ENCODE assay signal across 23 cellular contexts in genomic region chr16:88369447-88370008, GRCh38. TPM values are rescaled to one million over a fixed set of nuclear protein-coding genes. Genes with fewer than 3 reads are reported as not detected.
DNase-seq lines count a peak whose midpoint lies in the region; ATAC-seq and TF ChIP-seq lines count a peak whose summit lies in the region.
"Had no signal": no experiment of that assay in that cellular context is flagged by ENCODE, and none has a peak within 500 bp of the region (broad histone marks: within the 10 kb centered on the region; RNA-seq: fewer than 3 reads in every experiment).

No MANE protein-coding gene starts in this region.

- no peak overlapping the region for H3K18ac ChIP-seq in IMR-90 (ENCODE audit: low read depth, low read length)
- no peak overlapping the region for H3K18ac ChIP-seq in neuronal stem cell (ENCODE audit: low read length)

- H3K36me3 ChIP-seq in IMR-90 (ENCODE audit: control insufficient read depth, insufficient read depth, low read length) = no peaks in the 10 kb centered on the region
- H3K36me3 ChIP-seq in right lobe of liver = no peaks in the 10 kb centered on the region
- H3K36me3 ChIP-seq in neuronal stem cell (replicated peaks in 1 of 2; ENCODE audit: control insufficient read depth in 2 of 2, insufficient read depth in 2 of 2, low read length in 2 of 2) = no peaks in the 10 kb centered on the region
- no peaks in the 10 kb centered on the region for H3K36me3 ChIP-seq in Karpas-422 (ENCODE audit: insufficient read depth, low read length)
- no peaks in the 10 kb centered on the region for H3K36me3 ChIP-seq in esophagus squamous epithelium
- H3K36me3 ChIP-seq: BE2C, HAP-1 had no signal

- no peak overlapping the region for H4K5ac ChIP-seq in IMR-90 (ENCODE audit: low read depth, low read length)

- H3K27ac ChIP-seq in IMR-90 (ENCODE audit: insufficient read depth, low read length) (no peak overlapping the region), right lobe of liver (no peak overlapping the region), neuronal stem cell (replicated peaks; ENCODE audit: low read length) (no peak overlapping the region), Karpas-422 (ENCODE audit: low read length) (no peak overlapping the region), esophagus squamous epithelium (no peak overlapping the region)
- H3K27ac ChIP-seq: A549 had no signal

- H3K9me2 ChIP-seq in Karpas-422 (replicated peaks; ENCODE audit: insufficient read depth, low read length) = no peaks in the 10 kb centered on the region
- H3K9me2 ChIP-seq: SK-N-SH had no signal

- H3K27me3 Mint-ChIP-seq in CD14-positive monocyte (ENCODE audit: low read depth in 3 of 3) = peaks cover 2 to 7% (median 6%) of the 10 kb centered on the region in 3 donors
- H3K27me3 Mint-ChIP-seq: CD4-positive, CD25-positive, alpha-beta regulatory T cell had no signal

- H4K91ac ChIP-seq in IMR-90 (ENCODE audit: insufficient read depth, low read depth, low read length) (no peak overlapping the region), neuronal stem cell (ENCODE audit: low read depth, low read length, poor library complexity) (no peak overlapping the region)

- no peaks in the 10 kb centered on the region for H3K4me1 Mint-ChIP-seq in CD14-positive monocyte
- H3K4me1 Mint-ChIP-seq: CD4-positive, CD25-positive, alpha-beta regulatory T cell; GM23338 had no signal

- no peaks in the 10 kb centered on the region; the same call in 1 of the 2 replicates for H3K27me3 ChIP-seq in IMR-90 (ENCODE audit: control insufficient read depth, insufficient read depth, low read length)
- H3K27me3 ChIP-seq in right lobe of liver = no peaks in the 10 kb centered on the region
- peaks cover 0 to under 1% (median 0%) of the 10 kb centered on the region in 3 experiments for H3K27me3 ChIP-seq in neuronal stem cell (ENCODE audit: control insufficient read depth in 3 of 3, insufficient read depth in 3 of 3, low read depth in 1 of 3, low read length in 3 of 3)
- H3K27me3 ChIP-seq in Karpas-422 (ENCODE audit: low read length) = no peaks in the 10 kb centered on the region
- H3K27me3 ChIP-seq in esophagus squamous epithelium = peaks cover 0 to 24% (median 0%) of the 10 kb centered on the region in 4 donors
- H3K27me3 ChIP-seq: BE2C had no signal

- ATAC-seq in IMR-90 (ENCODE audit: low read depth) (no peak), right lobe of liver (no peak), HG03097 (IDR thresholded peaks at IDR 0.05; ENCODE audit: low FRiP score, unreplicated experiment) (no peak)
- ATAC-seq: A549, GM12878, GM23338 had no signal

- H3K4me3 ChIP-seq in IMR-90 (ENCODE audit: insufficient read depth, low read depth, low read length) (no peak overlapping the region), right lobe of liver (no peak overlapping the region), neuronal stem cell (ENCODE audit: low read length in 2 of 2) (no peak overlapping the region), Karpas-422 (ENCODE audit: low read length) (no peak overlapping the region), esophagus squamous epithelium (no peak overlapping the region)
- H3K4me3 ChIP-seq: A549, GM12878, GM23338, HAP-1 had no signal

- H2BK120ac ChIP-seq in IMR-90 (ENCODE audit: low read depth, low read length) (no peak overlapping the region), neuronal stem cell (ENCODE audit: low read depth, low read length) (no peak overlapping the region)

- dilution Hi-C loops in IMR-90 (cut with HindIII; ENCODE audit: low sequenced_read_pairs, unreplicated experiment) = no loop called here

- no peaks in the 10 kb centered on the region for H3K79me2 ChIP-seq in Karpas-422 (ENCODE audit: low read length)

- H3K9me1 ChIP-seq in IMR-90 (ENCODE audit: insufficient read depth, low read length) = peaks cover 3% of the 10 kb centered on the region; the same call in 1 of the 2 replicates

- WGBS in IMR-90 (ENCODE audit: extremely low coverage in 2 of 2, insufficient read length in 1 of 2), 2 experiments = 81% methylated on average over 11 of the region's 14 CpGs; no CpG with 5 or more reads in 1 of the 2 experiments
- 87% methylated on average over 4 of the region's 14 CpGs for WGBS in right lobe of liver (ENCODE audit: insufficient coverage, low coverage, low lambda C conversion rate, missing lambda C conversion rate)
- WGBS in neuronal stem cell (ENCODE audit: extremely low coverage in 2 of 2, insufficient read length in 2 of 2, insufficient replicate concordance in 1 of 2), 2 donors = no CpG with 5 or more reads among the region's 14 CpGs
- WGBS in esophagus squamous epithelium, 2 donors = 80 to 96% methylated on average over 8 to 11 of the region's 14 CpGs

- no peak overlapping the region for H3K14ac ChIP-seq in IMR-90 (replicated peaks; ENCODE audit: low read depth, low read length)
- no peak overlapping the region for H3K14ac ChIP-seq in neuronal stem cell (ENCODE audit: low read length)

- H2BK15ac ChIP-seq in IMR-90 (ENCODE audit: low read depth, low read length) (no peak overlapping the region), neuronal stem cell (ENCODE audit: low read length) (no peak overlapping the region)

- TF ChIP-seq POLR2A in IMR-90 (IDR thresholded peaks at IDR 0.05; ENCODE audit: low read depth, low read length) (no peak), right lobe of liver (IDR thresholded peaks at IDR 0.05) (no peak), esophagus squamous epithelium (IDR thresholded peaks at IDR 0.05) (no peak)

- H3K4ac ChIP-seq in IMR-90 (ENCODE audit: low read depth, low read length) (no peak overlapping the region), neuronal stem cell (ENCODE audit: low read length) (no peak overlapping the region)

- H2BK12ac ChIP-seq in neuronal stem cell (ENCODE audit: low read length) = no peak overlapping the region

- H3K27ac Mint-ChIP-seq in CD14-positive monocyte = no peak overlapping the region
- H3K27ac Mint-ChIP-seq: CD4-positive, CD25-positive, alpha-beta regulatory T cell; GM23338 had no signal

- TF ChIP-seq RAD21 in IMR-90 (IDR thresholded peaks at IDR 0.05; ENCODE audit: low read length) = no peak

- H3K79me1 ChIP-seq in IMR-90 (ENCODE audit: low read depth in 1 of 2, low read length in 2 of 2) (no peaks in the 10 kb centered on the region), neuronal stem cell (ENCODE audit: low read depth, low read length) (no peaks in the 10 kb centered on the region)

- TF ChIP-seq CTCF in CD14-positive monocyte (IDR thresholded peaks at IDR 0.05) = no peak
- TF ChIP-seq CTCF in IMR-90 (conservative IDR thresholded peaks at IDR 0.05; ENCODE audit: low read depth, low read length) = no peak
- TF ChIP-seq CTCF in right lobe of liver (IDR thresholded peaks at IDR 0.05) = no peak
- no peak for TF ChIP-seq CTCF in esophagus squamous epithelium (IDR thresholded peaks at IDR 0.05)

- H3K36me3 Mint-ChIP-seq in CD14-positive monocyte = no peaks in the 10 kb centered on the region
- H3K36me3 Mint-ChIP-seq: CD4-positive, CD25-positive, alpha-beta regulatory T cell had no signal

- H2BK20ac ChIP-seq in IMR-90 (ENCODE audit: low read depth, low read length) = no peak overlapping the region

- no peak overlapping the region for H3K4me3 Mint-ChIP-seq in CD14-positive monocyte
- H3K4me3 Mint-ChIP-seq: CD4-positive, CD25-positive, alpha-beta regulatory T cell; GM23338 had no signal

- peak; percentile 33 for DNase-seq in CD14-positive monocyte (ENCODE audit: low spot score)
- DNase-seq in IMR-90 = no peak
- peak in 2 of 3 donors; percentile 10 to 35 for DNase-seq in right lobe of liver
- no peak for DNase-seq in neuronal stem cell (ENCODE audit: low spot score)
- DNase-seq in Karpas-422 = no peak
- DNase-seq in esophagus squamous epithelium (lab: John Stamatoyannopoulos, UW) = no peak
- DNase-seq in NOMO-1 (lab: John Stamatoyannopoulos, UW; ENCODE audit: unreplicated experiment in 2 of 2) = no peak
- DNase-seq: BE2C; CD4-positive, CD25-positive, alpha-beta regulatory T cell; DMS79; Kasumi-1; NCI-H1417; NCI-H1694 treated with DMSO at 0.1 percent for 48 hours; NCI-H2081 treated with DMSO at 0.1 percent for 48 hours; NCI-H446 treated with DMSO at 0.1 percent for 48 hours; SIG-M5; SK-N-SH had no signal

- H2AK9ac ChIP-seq in IMR-90 (replicated peaks; ENCODE audit: low read depth, low read length, poor library complexity) = no peak overlapping the region

- no peak overlapping the region for H3K4me2 ChIP-seq in IMR-90 (ENCODE audit: low read depth, low read length)
- no peak overlapping the region for H3K4me2 ChIP-seq in neuronal stem cell (ENCODE audit: insufficient read depth, low read length, poor library complexity, severe bottlenecking)
- H3K4me2 ChIP-seq in Karpas-422 (ENCODE audit: low read depth, low read length, poor library complexity, severe bottlenecking) = no peak overlapping the region
- H3K4me2 ChIP-seq: A549, GM23338, SK-N-SH had no signal

- in situ Hi-C loops in IMR-90 (cut with MboI; ENCODE audit: low sequenced_read_pairs) = no loop called here

- no peak overlapping the region for H2BK5ac ChIP-seq in IMR-90 (ENCODE audit: low read depth, low read length, poor library complexity, severe bottlenecking)
- H2BK5ac ChIP-seq in neuronal stem cell (ENCODE audit: low read length) = no peak overlapping the region

- H2AK5ac ChIP-seq in IMR-90 (ENCODE audit: low read depth, low read length) (peak overlapping the region; percentile 40; the same call in 1 of the 2 replicates), neuronal stem cell (ENCODE audit: low read depth, low read length) (no peak overlapping the region)

- intact Hi-C loops in CD14-positive monocyte (cut with micrococcal nuclease) (loop anchor here in 1 of 2 donors (10.0 kb wide), 1 partner anchor 125 kb away; no protein-coding TSS in a partner anchor), IMR-90 (cut with micrococcal nuclease) (no loop called here), right lobe of liver (cut with DNase I) (no loop called here), esophagus squamous epithelium (cut with DNase I) (no loop called here)

- no peak overlapping the region for H3K9ac ChIP-seq in IMR-90 (ENCODE audit: low read depth, low read length)
- H3K9ac ChIP-seq in neuronal stem cell (ENCODE audit: low read depth, low read length, poor library complexity) = no peak overlapping the region
- no peak overlapping the region for H3K9ac ChIP-seq in Karpas-422 (ENCODE audit: low read length)
- H3K9ac ChIP-seq: SK-N-SH had no signal

- H4K8ac ChIP-seq in IMR-90 (ENCODE audit: low read depth in 2 of 2, low read length in 2 of 2) (no peak overlapping the region), neuronal stem cell (ENCODE audit: low read depth, low read length) (no peak overlapping the region)

- POLR2A ChIA-PET in IMR-90 (lab: Charles Lee; ENCODE audit: unreplicated experiment) = no interaction called here

- no peak overlapping the region for H2AFZ ChIP-seq in IMR-90 (replicated peaks; ENCODE audit: low read length, poor library complexity)
- H2AFZ ChIP-seq in neuronal stem cell (ENCODE audit: low read length) = no peak overlapping the region
- no peak overlapping the region for H2AFZ ChIP-seq in Karpas-422 (ENCODE audit: low read length)
- H2AFZ ChIP-seq: GM23338 had no signal

- no TSS peak for BruUV-seq in IMR-90 (replicated peaks; lab: Mats Ljungman, UMichigan)

- H3K9me3 ChIP-seq in IMR-90 (ENCODE audit: control insufficient read depth, insufficient read depth, low read length) (0 out of 2 replicates have a peak, but pooled peaks cover 3% of the 10 kb centered on the region), right lobe of liver (no peaks in the 10 kb centered on the region), neuronal stem cell (replicated peaks in 1 of 2; ENCODE audit: control insufficient read depth in 2 of 2, insufficient read depth in 1 of 2, low read depth in 1 of 2, low read length in 2 of 2) (peaks cover 2 to 7% of the 10 kb centered on the region in 2 donors), Karpas-422 (ENCODE audit: low read length) (peaks cover 16% of the 10 kb centered on the region; the same call in 1 of the 2 replicates), esophagus squamous epithelium (no peaks in the 10 kb centered on the region)
- H3K9me3 ChIP-seq: BE2C, HAP-1, SK-N-SH had no signal

- H3K4me1 ChIP-seq in IMR-90 (ENCODE audit: control insufficient read depth, insufficient read depth, low read length) (no peaks in the 10 kb centered on the region), right lobe of liver (no peaks in the 10 kb centered on the region), neuronal stem cell (ENCODE audit: control insufficient read depth in 2 of 2, insufficient read depth in 1 of 2, low read depth in 1 of 2, low read length in 2 of 2) (no peaks in the 10 kb centered on the region), Karpas-422 (ENCODE audit: low read length) (no peaks in the 10 kb centered on the region), esophagus squamous epithelium (no peaks in the 10 kb centered on the region)
- H3K4me1 ChIP-seq: A549, BE2C, HAP-1 had no signal

- H3K23ac ChIP-seq in IMR-90 (ENCODE audit: low read depth, low read length) = no peak overlapping the region
- H3K23ac ChIP-seq in neuronal stem cell (ENCODE audit: low read depth, low read length, poor library complexity) = peak overlapping the region; percentile 47

- H4K20me1 ChIP-seq in IMR-90 (ENCODE audit: insufficient read depth, low read length) (no peaks in the 10 kb centered on the region), Karpas-422 (ENCODE audit: insufficient read depth, low read depth, low read length) (no peaks in the 10 kb centered on the region)

- peaks cover 0 to 6% (median 0%) of the 10 kb centered on the region in 7 donors for H3K9me3 Mint-ChIP-seq in CD14-positive monocyte

- no peak overlapping the region for H3K56ac ChIP-seq in IMR-90 (ENCODE audit: extremely low read depth, insufficient read depth, low read length)

- CTCF ChIA-PET in IMR-90 (lab: Yijun Ruan, JAX) = no interaction called here

RNA-seq across cellular contexts. Expression of gene ZNF469, which starts 13.2 kb away (rescaled TPM):
- under 1 TPM; 0.02 to 0.10 TPM for polyA plus RNA-seq in CD14-positive monocyte
- total RNA-seq in IMR-90 (2012; rRNA removed) = 1.1 and 1.4 TPM in 2 replicates
- polyA plus RNA-seq in IMR-90 (2012; rRNA removed) = 13.3 and 16.4 TPM in 2 replicates
- 5.1 and 8.8 TPM in 2 replicates for polyA plus RNA-seq in IMR-90 (2012; cell fraction: cytosol; rRNA removed)
- 32.3 and 70.4 TPM in 2 replicates for polyA plus RNA-seq in IMR-90 (2012; cell fraction: nucleus; rRNA removed; ENCODE audit: low replicate concordance)
- 1 to 10 TPM in 2 of 6 experiments, under 1 TPM in 4; 0.22 to 1.3 (median 0.37) TPM for total RNA-seq in right lobe of liver
- 0.26 TPM for polyA plus RNA-seq in neuronal stem cell (2013, experiment 1 of 2)
- polyA plus RNA-seq in neuronal stem cell (2013, experiment 2 of 2) = 0.29 TPM
- not detected in 2 replicates for total RNA-seq in Karpas-422 (2014; rRNA removed; shearing (Covaris generic); ENCODE audit: low replicate concordance)
- total RNA-seq in esophagus squamous epithelium = under 1 TPM; 0.26 to 0.57 (median 0.35) TPM
- total RNA-seq: MCF 10A had no signal

Comparison
In these comparisons a context has a peak if more than half of its experiments do, and no peak if none do; other contexts are left out.
1. DNase-seq: peak in CD14-positive monocyte (single experiment) and right lobe of liver (2 of 3); none in IMR-90 (single experiment), neuronal stem cell (single experiment), Karpas-422 (single experiment), esophagus squamous epithelium (single experiment) and NOMO-1 (0 of 2).